Comparison of ENCODE assay signal across 24 cellular contexts in the genomic region with DNA sequence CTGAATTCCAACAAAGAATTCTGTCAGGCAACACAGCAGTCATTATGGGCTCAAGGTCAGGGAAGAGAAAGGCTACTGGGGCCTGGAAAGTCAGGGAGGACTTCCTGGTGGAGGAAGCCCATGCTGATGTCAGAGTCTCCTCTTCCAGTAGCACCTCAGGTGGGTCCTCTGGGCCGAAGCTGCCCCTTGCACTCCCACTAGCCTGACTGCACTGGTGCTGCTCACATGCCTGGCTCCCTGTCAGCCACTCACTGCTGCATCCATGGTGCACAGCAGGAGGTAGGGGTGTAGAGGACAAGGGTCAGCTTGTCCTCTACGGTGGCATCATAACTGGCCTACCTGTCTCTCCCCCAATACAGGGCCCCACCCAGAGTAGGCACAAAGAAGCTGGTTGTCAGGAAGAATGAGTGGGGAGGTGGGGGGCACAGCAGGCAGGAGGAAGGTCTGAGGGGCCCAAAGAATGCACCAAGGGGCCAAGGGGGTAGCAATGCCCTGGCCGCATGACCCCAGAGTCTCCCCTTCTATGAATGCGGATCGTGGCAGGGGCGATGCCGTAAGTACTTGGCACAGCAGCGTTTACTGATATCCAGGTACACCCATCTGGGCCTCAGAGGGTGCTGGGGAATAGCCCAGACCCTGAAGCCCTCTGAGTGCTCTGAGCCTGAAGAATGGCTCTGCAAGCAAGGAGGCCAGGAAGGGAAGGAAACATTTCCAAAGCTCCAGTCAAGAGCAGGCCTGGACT.
"Had no signal": no experiment of that assay in that cellular context is flagged by ENCODE, and none has a peak within 500 bp of the region (broad histone marks: within the 10 kb centered on the region; RNA-seq: fewer than 3 reads in every experiment).

No MANE protein-coding gene starts in this region.

- H3K9me3 Mint-ChIP-seq: activated CD4-positive, alpha-beta memory T cell treated with anti-CD3 and anti-CD28 coated beads for 36 hours; activated CD4-positive, alpha-beta T cell treated with anti-CD3 and anti-CD28 coated beads, Interleukin-2, amount 10 ng/mL, durations not matched to agents 7 days and 5 days; activated naive CD4-positive, alpha-beta T cell treated with anti-CD3 and anti-CD28 coated beads for 36 hours; activated T-helper 17 cell treated with anti-CD3 and anti-CD28 coated beads, Interleukin-2, amount 50 U/mL, for 72 hours; T-cell had no signal

- DNase-seq: activated CD4-positive, alpha-beta memory T cell treated with anti-CD3 and anti-CD28 coated beads for 36 hours; activated CD4-positive, alpha-beta T cell treated with anti-CD3 and anti-CD28 coated beads, Interleukin-2, amount 10 ng/mL, durations not matched to agents 7 days and 5 days; activated CD4-positive, CD25-positive, alpha-beta regulatory T cell; activated gamma-delta T cell; activated naive CD4-positive, alpha-beta T cell treated with anti-CD3 and anti-CD28 coated beads for 36 hours; activated T-cell treated with anti-CD3 and anti-CD28 coated beads for 4 hours; activated T-cell treated with anti-CD3 and anti-CD28 coated beads, Interleukin-2, amount 50 U/mL, for 48 hours; central memory CD4-positive, alpha-beta T cell; KG1; MV-4-11; NCI-H1092 treated with DMSO at 0.1 percent for 48 hours; NCI-H1417 treated with DMSO at 0.1 percent for 48 hours; NCI-H1694; NCI-H2029 treated with DMSO at 0.1 percent for 48 hours; NCI-H510A treated with DMSO at 0.1 percent for 48 hours; NCI-H69; NK-92 treated with Interleukin-12 subunit alpha and Interleukin-12 subunit beta, amount 100 ng/mL, for 24 hours; PC-3; T-cell; T-helper 2 cell; T1000 had no signal

- H3K27ac ChIP-seq: SK-N-MC had no signal

- H3K4me3 Mint-ChIP-seq: activated CD4-positive, alpha-beta memory T cell treated with anti-CD3 and anti-CD28 coated beads for 36 hours; activated CD4-positive, alpha-beta T cell treated with anti-CD3 and anti-CD28 coated beads, Interleukin-2, amount 10 ng/mL, durations not matched to agents 7 days and 5 days; activated naive CD4-positive, alpha-beta T cell treated with anti-CD3 and anti-CD28 coated beads for 36 hours; activated naive CD8-positive, alpha-beta T cell; activated T-helper 17 cell treated with anti-CD3 and anti-CD28 coated beads, Interleukin-2, amount 50 U/mL, for 72 hours; T-cell had no signal

- ATAC-seq: activated T-helper 17 cell treated with anti-CD3 and anti-CD28 coated beads, Interleukin-2, amount 50 U/mL, for 72 hours; PC-3; T-cell had no signal

- H3K36me3 Mint-ChIP-seq: activated CD4-positive, alpha-beta memory T cell treated with anti-CD3 and anti-CD28 coated beads for 36 hours; activated naive CD8-positive, alpha-beta T cell; T-cell had no signal

- H3K27ac Mint-ChIP-seq: activated CD4-positive, alpha-beta memory T cell treated with anti-CD3 and anti-CD28 coated beads for 36 hours; activated CD4-positive, alpha-beta T cell treated with anti-CD3 and anti-CD28 coated beads, Interleukin-2, amount 10 ng/mL, durations not matched to agents 7 days and 5 days; activated naive CD4-positive, alpha-beta T cell treated with anti-CD3 and anti-CD28 coated beads for 36 hours; activated naive CD8-positive, alpha-beta T cell; activated T-helper 17 cell treated with anti-CD3 and anti-CD28 coated beads, Interleukin-2, amount 50 U/mL, for 72 hours; T-cell had no signal

- H3K4me1 Mint-ChIP-seq: activated CD4-positive, alpha-beta T cell treated with anti-CD3 and anti-CD28 coated beads, Interleukin-2, amount 10 ng/mL, durations not matched to agents 7 days and 5 days; T-cell had no signal

- H3K4me3 ChIP-seq: SK-N-MC had no signal
